11 cellular contexts compared by ENCODE assay signal in genomic region chrX:67781132-67781531, GRCh38.
DNase-seq lines count a peak whose midpoint lies in the region; ATAC-seq and TF ChIP-seq lines count a peak whose summit lies in the region.
"Had no signal": no experiment of that assay in that cellular context is flagged by ENCODE, and none has a peak within 500 bp of the region (broad histone marks: within the 10 kb centered on the region; RNA-seq: fewer than 3 reads in every experiment).

No MANE protein-coding gene starts in this region.

- H3K4me3 Mint-ChIP-seq in neural progenitor cell = no peak overlapping the region
- H3K4me3 Mint-ChIP-seq: activated CD4-positive, alpha-beta T cell treated with anti-CD3 and anti-CD28 coated beads, Interleukin-2, amount 10 ng/mL, durations not matched to agents 7 days and 5 days; activated naive CD8-positive, alpha-beta T cell had no signal

- no peak for TF ChIP-seq CTCF in RWPE2 (IDR thresholded peaks at IDR 0.05; ENCODE audit: poor library complexity, severe bottlenecking)
- TF ChIP-seq CTCF in fibroblast of mammary gland (conservative IDR thresholded peaks at IDR 0.05; ENCODE audit: control insufficient read depth, insufficient read depth, low read depth, low read length) = peak; percentile 55
- TF ChIP-seq CTCF in omental fat pad (IDR thresholded peaks at IDR 0.05) = no peak
- TF ChIP-seq CTCF in neural progenitor cell (IDR thresholded peaks at IDR 0.05) = no peak

- H3K9me3 ChIP-seq in RWPE2 (ENCODE audit: severe bottlenecking) (no peaks in the 10 kb centered on the region), neural progenitor cell (ENCODE audit: low read depth) (no peaks in the 10 kb centered on the region)

- no peaks in the 10 kb centered on the region for H3K4me1 Mint-ChIP-seq in neural progenitor cell
- H3K4me1 Mint-ChIP-seq: activated CD4-positive, alpha-beta T cell treated with anti-CD3 and anti-CD28 coated beads, Interleukin-2, amount 10 ng/mL, durations not matched to agents 7 days and 5 days had no signal

- no peaks in the 10 kb centered on the region for H4K20me1 ChIP-seq in neural progenitor cell (ENCODE audit: low read depth)

- no peaks in the 10 kb centered on the region for H3K36me3 ChIP-seq in RWPE2 (ENCODE audit: low read depth)
- no peaks in the 10 kb centered on the region for H3K36me3 ChIP-seq in neural progenitor cell

- no peaks in the 10 kb centered on the region for H3K79me2 ChIP-seq in neural progenitor cell (ENCODE audit: low read depth)

- no peaks in the 10 kb centered on the region for H3F3A ChIP-seq in neural progenitor cell (ENCODE audit: low read depth)

- H3K4me3 ChIP-seq in RWPE2 (ENCODE audit: severe bottlenecking) (no peak overlapping the region), fibroblast of mammary gland (ENCODE audit: control insufficient read depth, low read depth, low read length) (no peak overlapping the region), neural progenitor cell (no peak overlapping the region)
- H3K4me3 ChIP-seq: PC-9 had no signal

- no peak overlapping the region for H3K4me2 ChIP-seq in neural progenitor cell
- H3K4me2 ChIP-seq: PC-9 had no signal

- H3K9me3 Mint-ChIP-seq in neural progenitor cell = no peaks in the 10 kb centered on the region

- H3K27me3 ChIP-seq in RWPE2 (ENCODE audit: insufficient read depth, poor library complexity, severe bottlenecking) (no peaks in the 10 kb centered on the region), neural progenitor cell (no peaks in the 10 kb centered on the region)

- ATAC-seq in RWPE2 (ENCODE audit: low read depth) = no peak
- ATAC-seq in omental fat pad (ENCODE audit: low FRiP score) = peak; percentile 20

- H3K27ac Mint-ChIP-seq in neural progenitor cell = no peak overlapping the region
- H3K27ac Mint-ChIP-seq: activated CD4-positive, alpha-beta T cell treated with anti-CD3 and anti-CD28 coated beads, Interleukin-2, amount 10 ng/mL, durations not matched to agents 7 days and 5 days; activated naive CD8-positive, alpha-beta T cell had no signal

- DNase-seq in AG20443 (ENCODE audit: low spot score) (peak; percentile 11), RWPE2 (ENCODE audit: low spot score) (no peak), fibroblast of mammary gland (ENCODE audit: low read depth) (peak; percentile 63), omental fat pad (ENCODE audit: low spot score) (no peak), HK-2 (ENCODE audit: unreplicated experiment) (no peak), NCI-H1694 (lab: John Stamatoyannopoulos, UW) (no peak), NCI-H82 treated with DMSO at 0.1 percent for 48 hours (lab: John Stamatoyannopoulos, UW; ENCODE audit: unreplicated experiment) (no peak), neural progenitor cell (ENCODE audit: low spot score) (no peak)
- DNase-seq: activated CD4-positive, alpha-beta T cell treated with anti-CD3 and anti-CD28 coated beads, Interleukin-2, amount 10 ng/mL, durations not matched to agents 7 days and 5 days had no signal

- no peaks in the 10 kb centered on the region for H3K27me3 Mint-ChIP-seq in neural progenitor cell (ENCODE audit: insufficient read depth, low read depth)
- H3K27me3 Mint-ChIP-seq: activated CD4-positive, alpha-beta T cell treated with anti-CD3 and anti-CD28 coated beads, Interleukin-2, amount 10 ng/mL, durations not matched to agents 7 days and 5 days; activated naive CD8-positive, alpha-beta T cell had no signal

- H3K9ac ChIP-seq in neural progenitor cell = no peak overlapping the region

- H3K27ac ChIP-seq in RWPE2 (ENCODE audit: poor library complexity, severe bottlenecking) (peak overlapping the region; percentile 35), neural progenitor cell (no peak overlapping the region)
- H3K27ac ChIP-seq: PC-9 had no signal

- H3K4me1 ChIP-seq in RWPE2 (ENCODE audit: insufficient read depth, poor library complexity, severe bottlenecking) (no peaks in the 10 kb centered on the region), neural progenitor cell (no peaks in the 10 kb centered on the region)

- no peaks in the 10 kb centered on the region for H3K36me3 Mint-ChIP-seq in neural progenitor cell
- H3K36me3 Mint-ChIP-seq: activated naive CD8-positive, alpha-beta T cell had no signal

- H2AFZ ChIP-seq in neural progenitor cell (replicated peaks) = no peak overlapping the region
- H2AFZ ChIP-seq: PC-9 had no signal

Comparison
In these comparisons a context has a peak if more than half of its experiments do, and no peak if none do; other contexts are left out.
1. DNase-seq: peak in AG20443 (single experiment) and fibroblast of mammary gland (single experiment); none in RWPE2 (single experiment), omental fat pad (single experiment), HK-2 (single experiment), NCI-H1694 (single experiment), NCI-H82 treated with DMSO at 0.1 percent for 48 hours (single experiment) and neural progenitor cell (single experiment).